Comparison of ENCODE assay signal across 24 cellular contexts in genomic region chr5:16430349-16431089, GRCh38.
"Had no signal": no experiment of that assay in that cellular context is flagged by ENCODE, and none has a peak within 500 bp of the region (broad histone marks: within the 10 kb centered on the region; RNA-seq: fewer than 3 reads in every experiment).

No MANE protein-coding gene starts in this region.

- ATAC-seq: activated naive CD4-positive, alpha-beta T cell treated with anti-CD3 and anti-CD28 coated beads, Interleukin-2, amount 50 U/mL, for 72 hours; activated naive CD8-positive, alpha-beta T cell treated with anti-CD3 and anti-CD28 coated beads, Interleukin-2, amount 50 U/mL, for 24 hours; activated T-cell treated with anti-CD3 and anti-CD28 coated beads, Interleukin-2, amount 50 U/mL, for 4 hours; body of pancreas; PC-3; T-helper 17 cell had no signal

- H3K4me3 ChIP-seq: ascending aorta, body of pancreas had no signal

- DNase-seq: activated CD4-positive, alpha-beta memory T cell treated with anti-CD3 and anti-CD28 coated beads for 36 hours; activated CD4-positive, alpha-beta T cell treated with anti-CD3 and anti-CD28 coated beads, Interleukin-2, amount 10 ng/mL, durations not matched to agents 7 days and 5 days; activated CD4-positive, CD25-positive, alpha-beta regulatory T cell; activated CD8-positive, alpha-beta memory T cell treated with anti-CD3 and anti-CD28 coated beads for 24 hours; activated effector memory CD4-positive, alpha-beta T cell treated with anti-CD3 and anti-CD28 coated beads, Interleukin-2, amount 50 U/mL, for 16 hours; activated naive CD4-positive, alpha-beta T cell treated with Interleukin-2 at 50 U/mL for 16 hours; activated naive CD8-positive, alpha-beta T cell treated with anti-CD3 and anti-CD28 coated beads, Interleukin-2, amount 50 U/mL, for 24 hours; activated T-cell treated with anti-CD3 and anti-CD28 coated beads, Interleukin-2, amount 50 U/mL, for 4 hours; amniotic stem cell; body of pancreas; Karpas-422; MM.1S; NCI-H1105; NCI-H1436; NCI-H1694 treated with DMSO at 0.1 percent for 48 hours; NCI-H510A; NCI-H526 treated with DMSO at 0.1 percent for 48 hours; PC-3; SIG-M5; T-helper 17 cell; T1000 had no signal

- H3K36me3 ChIP-seq: ascending aorta had no signal

- H3K9me3 ChIP-seq: ascending aorta, body of pancreas had no signal

- H3K27ac ChIP-seq: ascending aorta, body of pancreas, VCaP had no signal

- H3K4me1 ChIP-seq: ascending aorta, body of pancreas had no signal

- H3K27me3 ChIP-seq: ascending aorta, body of pancreas had no signal
